Comparison of ENCODE assay signal across 13 cellular contexts in genomic region chr2:49028101-49028500, GRCh38.
DNase-seq lines count a peak whose midpoint lies in the region; ATAC-seq and TF ChIP-seq lines count a peak whose summit lies in the region.
"Had no signal": no experiment of that assay in that cellular context is flagged by ENCODE, and none has a peak within 500 bp of the region (broad histone marks: within the 10 kb centered on the region; RNA-seq: fewer than 3 reads in every experiment).

No MANE protein-coding gene starts in this region.

- H3K27ac ChIP-seq in mesendoderm (ENCODE audit: low read depth, low read length) = no peak overlapping the region

- H2BK120ac ChIP-seq in mesendoderm (ENCODE audit: low read depth, low read length) = no peak overlapping the region

- H3K4me1 ChIP-seq in mesendoderm (ENCODE audit: control insufficient read depth, low read depth, low read length) = no peaks in the 10 kb centered on the region

- H3K23ac ChIP-seq in mesendoderm (ENCODE audit: low read length) = no peak overlapping the region

- H3K4me2 ChIP-seq in mesendoderm (ENCODE audit: low read length) = no peak overlapping the region

- H4K8ac ChIP-seq in mesendoderm (ENCODE audit: low read depth, low read length) = no peak overlapping the region

- no peaks in the 10 kb centered on the region for H3K79me2 ChIP-seq in mesendoderm (ENCODE audit: control insufficient read depth, insufficient read depth, low read length)

- no peak overlapping the region for H4K5ac ChIP-seq in mesendoderm (ENCODE audit: low read length)

- no peaks in the 10 kb centered on the region for H3K36me3 ChIP-seq in mesendoderm (ENCODE audit: control insufficient read depth, insufficient read depth, low read length)

- H3K18ac ChIP-seq in mesendoderm (ENCODE audit: low read length) = no peak overlapping the region

- no peaks in the 10 kb centered on the region for H3K79me1 ChIP-seq in mesendoderm (ENCODE audit: low read length)

- no CpG with 5 or more reads among the region's 3 CpGs for WGBS in mesendoderm (ENCODE audit: extremely low coverage, insufficient coverage, low lambda C conversion rate)

- H3K4ac ChIP-seq in mesendoderm (ENCODE audit: low read depth, low read length) = no peak overlapping the region

- H3K4me3 ChIP-seq in mesendoderm (ENCODE audit: low read length) = no peak overlapping the region

- DNase-seq in GM20000 (ENCODE audit: low spot score) (peak; percentile 36), NCI-H146 treated with DMSO at 0.1 percent for 48 hours (lab: John Stamatoyannopoulos, UW; ENCODE audit: unreplicated experiment) (peak; percentile 2), hepatic stellate cell (ENCODE audit: low spot score) (no peak), Right ventricle myocardium inferior (ENCODE audit: missing footprints) (no peak), NAMALWA (ENCODE audit: low spot score) (no peak), mesendoderm (no peak)
- DNase-seq: activated T-cell treated with anti-CD3 and anti-CD28 coated beads for 4 hours; CD4-positive, CD25-positive, alpha-beta regulatory T cell; erythroblast; NCI-H187; stimulated activated CD4-positive, alpha-beta T cell treated with anti-CD3 and anti-CD28 coated beads, Interleukin-2, amount 100 ng/mL, for 48 hours had no signal

- H3K9ac ChIP-seq in mesendoderm (ENCODE audit: low read length) = no peak overlapping the region

- TF ChIP-seq CTCF in GM20000 (IDR thresholded peaks at IDR 0.05; ENCODE audit: extremely low read depth, missing control alignments) = no peak

- no peak overlapping the region for H2AK5ac ChIP-seq in mesendoderm (ENCODE audit: low read length)

- intact Hi-C loops in Right ventricle myocardium inferior (cut with DNase I) = no loop called here

- H2BK15ac ChIP-seq in mesendoderm (replicated peaks; ENCODE audit: low read depth) = no peak overlapping the region

- H3K27me3 ChIP-seq in mesendoderm (ENCODE audit: insufficient read depth, low read length, poor library complexity) = no peaks in the 10 kb centered on the region

- ATAC-seq in GM18511 (IDR thresholded peaks at IDR 0.05; ENCODE audit: unreplicated experiment) (peak; percentile 99), HG02970 (IDR thresholded peaks at IDR 0.05; ENCODE audit: low FRiP score, unreplicated experiment) (peak; percentile 96), Right ventricle myocardium inferior (no peak)

- no peak overlapping the region for H2BK5ac ChIP-seq in mesendoderm (ENCODE audit: low read length)

- no peak overlapping the region for H3K56ac ChIP-seq in mesendoderm (ENCODE audit: low read length)

Comparison
In these comparisons a context has a peak if more than half of its experiments do, and no peak if none do; other contexts are left out.
1. DNase-seq: peak in GM20000 (single experiment) and NCI-H146 treated with DMSO at 0.1 percent for 48 hours (single experiment); none in hepatic stellate cell (single experiment), Right ventricle myocardium inferior (single experiment), NAMALWA (single experiment) and mesendoderm (single experiment).